17 cellular contexts compared by ENCODE assay signal in genomic region chr17:65638221-65638940, GRCh38.
A peak's percentile ranks its signal among the peaks of the same experiment; 100 is the strongest.
DNase-seq lines count a peak whose midpoint lies in the region; ATAC-seq, FAIRE-seq and TF ChIP-seq lines count a peak whose summit lies in the region.
"Had no signal": no experiment of that assay in that cellular context is flagged by ENCODE, and none has a peak within 500 bp of the region (broad histone marks: within the 10 kb centered on the region; RNA-seq: fewer than 3 reads in every experiment).

No MANE protein-coding gene starts in this region.

- H3K36me3 Mint-ChIP-seq in naive thymus-derived CD4-positive, alpha-beta T cell = peaks cover 0 to 4% (median 0%) of the 10 kb centered on the region in 5 donors

- intact Hi-C loops in naive thymus-derived CD4-positive, alpha-beta T cell (cut with micrococcal nuclease) = no loop called here

- H3K4me3 ChIP-seq in AG04450 (ENCODE audit: low read depth, low read length) = no peak overlapping the region
- no peak overlapping the region for H3K4me3 ChIP-seq in naive thymus-derived CD4-positive, alpha-beta T cell (ENCODE audit: low read length)
- H3K4me3 ChIP-seq: psoas muscle had no signal

- H3K27ac Mint-ChIP-seq in naive thymus-derived CD4-positive, alpha-beta T cell = no peak overlapping the region
- H3K27ac Mint-ChIP-seq: stimulated activated naive B cell treated with anti-CD40 and anti-IgM and Interleukin-4, amounts not matched to agents 10 μg/mL and 1 μg/mL and 100 μg/mL, for 72 hours had no signal

- no peak for TF ChIP-seq CTCF in AG04450 (IDR thresholded peaks at IDR 0.05; ENCODE audit: low read depth, low read length)

- no peak for ATAC-seq in naive thymus-derived CD4-positive, alpha-beta T cell
- ATAC-seq: psoas muscle; stimulated activated naive B cell treated with anti-CD40 and anti-IgM and Interleukin-4, amounts not matched to agents 10 μg/mL and 1 μg/mL and 100 μg/mL, for 72 hours had no signal

- H3K9me3 Mint-ChIP-seq in naive thymus-derived CD4-positive, alpha-beta T cell = peaks cover 0 to 15% (median 6%) of the 10 kb centered on the region in 11 donors

- DNase-seq in AG04450 (ENCODE audit: low read depth, low spot score) = peak; percentile 62
- peak; percentile 23 for DNase-seq in LHCN-M2 (ENCODE audit: low read depth)
- DNase-seq in amniotic epithelial cell (ENCODE audit: low read depth) = peak; percentile 72
- DNase-seq in GM03348 (ENCODE audit: low spot score) = no peak
- DNase-seq in naive thymus-derived CD4-positive, alpha-beta T cell = no peak
- DNase-seq in mesenteric fat pad (ENCODE audit: low spot score) = no peak
- DNase-seq in frontal cortex (ENCODE audit: low spot score in 2 of 2) = no peak
- DNase-seq: activated CD8-positive, alpha-beta memory T cell treated with anti-CD3 and anti-CD28 coated beads, Interleukin-2, amount 50 U/mL, for 48 hours; EL; KBM-7; NCI-H524 treated with DMSO at 0.1 percent for 48 hours; psoas muscle; stimulated activated CD4-positive, alpha-beta T cell treated with anti-CD3 and anti-CD28 coated beads, Interleukin-2, amount 100 ng/mL, for 48 hours; stimulated activated naive B cell treated with anti-CD40 and anti-IgM and Interleukin-4, amounts not matched to agents 10 μg/mL and 1 μg/mL and 100 μg/mL, for 72 hours; WERI-Rb-1 had no signal

- H3K4me1 ChIP-seq in naive thymus-derived CD4-positive, alpha-beta T cell (ENCODE audit: control insufficient read depth in 2 of 2, insufficient read depth in 2 of 2, low read length in 2 of 2) = no peaks in the 10 kb centered on the region
- H3K4me1 ChIP-seq: psoas muscle had no signal

- CTCF ChIA-PET in AG04450 (lab: Charles Lee) = interaction anchor here (0.6 kb wide), 1 partner anchor 31 kb away, joined by 4 read pairs; no protein-coding TSS in a partner anchor
- CTCF ChIA-PET in naive thymus-derived CD4-positive, alpha-beta T cell (lab: Charles Lee) = interaction anchor here (0.6 kb wide), 1 partner anchor 1774 kb away, joined by 3 read pairs; no protein-coding TSS in a partner anchor

- POLR2A ChIA-PET in AG04450 (lab: Yijun Ruan, JAX) = interaction anchor here (0.6 kb wide), 2 partner anchors 9 to 32 kb away, joined by 3 read pairs; no protein-coding TSS in a partner anchor
- POLR2A ChIA-PET in naive thymus-derived CD4-positive, alpha-beta T cell (lab: Charles Lee) = no interaction called here

- no peaks in the 10 kb centered on the region for H3K36me3 ChIP-seq in naive thymus-derived CD4-positive, alpha-beta T cell (ENCODE audit: control insufficient read depth in 2 of 3, insufficient read depth in 3 of 3, low read length in 3 of 3)
- H3K36me3 ChIP-seq: WERI-Rb-1 had no signal

- peaks cover 4% of the 10 kb centered on the region for H3K9me3 ChIP-seq in AG04450 (ENCODE audit: control insufficient read depth, insufficient read depth, low read length)
- no peaks in the 10 kb centered on the region for H3K9me3 ChIP-seq in naive thymus-derived CD4-positive, alpha-beta T cell (ENCODE audit: control insufficient read depth in 2 of 3, low read length in 3 of 3)
- H3K9me3 ChIP-seq: psoas muscle had no signal

- peaks cover 0 to 4% (median 0%) of the 10 kb centered on the region in 5 donors for H3K27me3 Mint-ChIP-seq in naive thymus-derived CD4-positive, alpha-beta T cell
- H3K27me3 Mint-ChIP-seq: stimulated activated naive B cell treated with anti-CD40 and anti-IgM and Interleukin-4, amounts not matched to agents 10 μg/mL and 1 μg/mL and 100 μg/mL, for 72 hours had no signal

- no peak overlapping the region for H3K27ac ChIP-seq in AG04450 (ENCODE audit: low read depth, low read length)
- H3K27ac ChIP-seq in layer of hippocampus (ENCODE audit: low read depth, low read length) = peak overlapping the region; percentile 2
- no peak overlapping the region for H3K27ac ChIP-seq in naive thymus-derived CD4-positive, alpha-beta T cell (ENCODE audit: low read depth, low read length)
- H3K27ac ChIP-seq: psoas muscle, WERI-Rb-1 had no signal

- no peak overlapping the region for H3K4me3 Mint-ChIP-seq in naive thymus-derived CD4-positive, alpha-beta T cell
- H3K4me3 Mint-ChIP-seq: stimulated activated naive B cell treated with anti-CD40 and anti-IgM and Interleukin-4, amounts not matched to agents 10 μg/mL and 1 μg/mL and 100 μg/mL, for 72 hours had no signal

- FAIRE-seq in frontal cortex (lab: Jason Lieb, UNC) = no peak
- FAIRE-seq: endometrium had no signal

- H3K27me3 ChIP-seq in AG04450 (ENCODE audit: control insufficient read depth, insufficient read depth, low read length) = no peaks in the 10 kb centered on the region
- H3K27me3 ChIP-seq in layer of hippocampus (ENCODE audit: control insufficient read depth, insufficient read depth, low read length) = no peaks in the 10 kb centered on the region
- H3K27me3 ChIP-seq in naive thymus-derived CD4-positive, alpha-beta T cell (ENCODE audit: control insufficient read depth in 2 of 2, insufficient read depth in 2 of 2, low read length in 2 of 2) = no peaks in the 10 kb centered on the region

- peaks cover 0 to 10% (median under 1%) of the 10 kb centered on the region in 7 donors for H3K4me1 Mint-ChIP-seq in naive thymus-derived CD4-positive, alpha-beta T cell

Comparison
In these comparisons a context has a peak if more than half of its experiments do, and no peak if none do; other contexts are left out.
1. DNase-seq: peak in AG04450 (single experiment), LHCN-M2 (single experiment) and amniotic epithelial cell (single experiment); none in GM03348 (single experiment), naive thymus-derived CD4-positive, alpha-beta T cell (0 of 9), mesenteric fat pad (single experiment) and frontal cortex (0 of 2).